ENCODE assay signal across 25 cellular contexts in genomic region chr19:16944626-16945363, GRCh38. TPM values are rescaled to one million over a fixed set of nuclear protein-coding genes. Genes with fewer than 3 reads are reported as not detected.
DNase-seq lines count a peak whose midpoint lies in the region; ATAC-seq, FAIRE-seq and TF ChIP-seq lines count a peak whose summit lies in the region.
"Had no signal": no experiment of that assay in that cellular context is flagged by ENCODE, and none has a peak within 500 bp of the region (broad histone marks: within the 10 kb centered on the region; RNA-seq: fewer than 3 reads in every experiment).

No MANE protein-coding gene starts in this region.

- no peak overlapping the region; the same call in 1 of the 2 replicates for H3K4me2 ChIP-seq in K562 (ENCODE audit: insufficient read depth, low read length)

- H3K9ac ChIP-seq in K562 (ENCODE audit: insufficient read depth in 1 of 2, low read depth in 2 of 2, low read length in 2 of 2): no peak overlapping the region
- H3K9ac ChIP-seq: parathyroid adenoma had no signal

- H4K20me1 ChIP-seq in K562 (replicated peaks; ENCODE audit: control insufficient read depth, insufficient read depth, low read length): no peaks in the 10 kb centered on the region

- TF ChIP-seq CTCF in K562 (IDR thresholded peaks at IDR 0.05 in 2 of 3, conservative IDR thresholded peaks at IDR 0.05 in 1 of 3; ENCODE audit: insufficient read depth in 2 of 3, low read depth in 1 of 3, low read length in 3 of 3) (no peak), right atrium auricular region (IDR thresholded peaks at IDR 0.05) (no peak)

- H3K4me1 ChIP-seq in K562 (replicated peaks in 1 of 2; ENCODE audit: control insufficient read depth in 2 of 2, insufficient read depth in 2 of 2, low read length in 2 of 2) (peaks cover 2 to 3% of the 10 kb centered on the region in 2 experiments; a peak in 4 of 5 replicates), right atrium auricular region (peaks cover 0 to 14% of the 10 kb centered on the region in 2 donors)
- H3K4me1 ChIP-seq: HAP-1, parathyroid adenoma, sigmoid colon, tibial artery had no signal

- H3K79me2 ChIP-seq in K562 (ENCODE audit: control insufficient read depth, insufficient read depth, low read length): no peaks in the 10 kb centered on the region
- H3K79me2 ChIP-seq: parathyroid adenoma had no signal

- in situ Hi-C loops in K562 (cut with MboI): no loop called here

- POLR2A ChIA-PET in K562 (lab: Yijun Ruan, JAX): interaction anchor here (0.7 kb wide), 1 partner anchor 12 kb away, joined by 3 read pairs; no protein-coding TSS in a partner anchor

- FAIRE-seq in K562 (lab: Jason Lieb, UNC): no peak
- FAIRE-seq: astrocyte had no signal

- DNase-seq in D341Med (ENCODE audit: low spot score): peak; percentile 11
- peak; percentile 18 to 47 (median 36) for DNase-seq in K562 (ENCODE audit: extremely low read depth in 1 of 4, low spot score in 3 of 4)
- peak; percentile 48 for DNase-seq in right atrium auricular region (ENCODE audit: low spot score)
- DNase-seq in posterior vena cava (ENCODE audit: low spot score): peak; percentile 64
- DNase-seq in dedifferentiated amniotic fluid mesenchymal stem cell (ENCODE audit: extremely low spot score): no peak
- no peak for DNase-seq in NOMO-1 treated with dmso at 0.1 percent for 144 hours (lab: John Stamatoyannopoulos, UW; ENCODE audit: unreplicated experiment)
- DNase-seq: activated CD4-positive, alpha-beta T cell treated with anti-CD3 and anti-CD28 coated beads, Interleukin-2, amount 50 U/mL, for 1 hour; activated naive CD8-positive, alpha-beta T cell treated with anti-CD3 and anti-CD28 coated beads, Interleukin-2, amount 10 ng/mL, durations not matched to agents 7 days and 5 days; CD8-positive, alpha-beta memory T cell; GF-D8; NCI-H1092 treated with DMSO at 0.1 percent for 48 hours; NCI-H1930; NCI-H226; sigmoid colon; stimulated activated CD4-positive, alpha-beta T cell treated with anti-CD3 and anti-CD28 coated beads, Interleukin-15, amount 100 ng/mL, for 24 hours; stimulated activated naive CD8-positive, alpha-beta T cell treated with anti-CD3 and anti-CD28 coated beads, Interleukin-15, Interleukin-2, amounts not matched to agents 100 U/mL and 50 U/mL, for 24 hours; tibial artery had no signal

- 11% methylated on average over 14 of the region's 14 CpGs for WGBS in K562 (ENCODE audit: insufficient coverage, low coverage, missing lambda C conversion rate)

- BruUV-seq in K562 (replicated peaks; lab: Mats Ljungman, UMichigan): no TSS peak

- TF ChIP-seq POLR2A in K562 (conservative IDR thresholded peaks at IDR 0.05): no peak

- peaks cover 2 to 22% of the 10 kb centered on the region in 2 experiments; a peak in 3 of 5 replicates for H3K27me3 ChIP-seq in K562 (ENCODE audit: control insufficient read depth in 2 of 2, insufficient read depth in 2 of 2, low read length in 2 of 2)
- no peaks in the 10 kb centered on the region for H3K27me3 ChIP-seq in right atrium auricular region
- H3K27me3 ChIP-seq: sigmoid colon had no signal

- CTCF ChIA-PET in K562 (lab: Yijun Ruan, JAX; ENCODE audit: low intra/inter-chr PET ratio): no interaction called here

- intact Hi-C loops in K562 (cut with micrococcal nuclease) (no loop called here), posterior vena cava (cut with DNase I) (no loop called here)

- no peak overlapping the region for H3K4me3 ChIP-seq in K562
- no peak overlapping the region for H3K4me3 ChIP-seq in right atrium auricular region
- H3K4me3 ChIP-seq: HAP-1, sigmoid colon, tibial artery had no signal

- 0 out of 3 replicates have a peak, but pooled peaks have one; percentile 35 for ATAC-seq in K562
- ATAC-seq in HG02610 (IDR thresholded peaks at IDR 0.05; ENCODE audit: unreplicated experiment): no peak
- ATAC-seq: natural killer cell treated with Interleukin-12 subunit alpha and Interleukin-12 subunit beta and Interleukin-15 and Interleukin-18, amount 100 ng/mL, for 72 hours; stimulated activated naive CD8-positive, alpha-beta T cell treated with anti-CD3 and anti-CD28 coated beads, Interleukin-15, Interleukin-2, amounts not matched to agents 100 U/mL and 50 U/mL, for 24 hours had no signal

- H3K9me3 ChIP-seq in K562 (replicated peaks; ENCODE audit: control insufficient read depth, insufficient read depth, low read depth, low read length) (no peaks in the 10 kb centered on the region), right atrium auricular region (no peaks in the 10 kb centered on the region)
- H3K9me3 ChIP-seq: HAP-1, sigmoid colon, tibial artery had no signal

- no peak for TF ChIP-seq RAD21 in K562 (CRISPR knock-in tag; conservative IDR thresholded peaks at IDR 0.05 in 1 of 2, IDR thresholded peaks at IDR 0.05 in 1 of 2)

- H3K27ac ChIP-seq in K562 (ENCODE audit: extremely low read depth, low read depth, low read length) (no peak overlapping the region; the same call in 2 of the 3 replicates), right atrium auricular region (no peak overlapping the region)
- H3K27ac ChIP-seq: epithelial cell of prostate, HL-60, parathyroid adenoma, sigmoid colon, tibial artery had no signal

- no peaks in the 10 kb centered on the region for H3K9me1 ChIP-seq in K562 (ENCODE audit: control insufficient read depth, insufficient read depth, low read length)

- TF ChIP-seq EP300 in K562 (IDR thresholded peaks at IDR 0.05; ENCODE audit: low read length): no peak

- H3K36me3 ChIP-seq in K562 (ENCODE audit: control insufficient read depth, insufficient read depth, low read length) (no peaks in the 10 kb centered on the region), right atrium auricular region (no peaks in the 10 kb centered on the region)
- H3K36me3 ChIP-seq: HAP-1, sigmoid colon, tibial artery had no signal

- peak overlapping the region; percentile 74 for H2AFZ ChIP-seq in K562 (ENCODE audit: low read depth, low read length)
- H2AFZ ChIP-seq: parathyroid adenoma had no signal

TF ChIP-seq in K562, 482 proteins besides CTCF, POLR2A, EP300 and RAD21 (continues in another document):
- no peak for TF ChIP-seq NR4A1 (CRISPR knock-in tag; IDR thresholded peaks at IDR 0.05)
- no peak for TF ChIP-seq NR4A1 (tag; IDR thresholded peaks at IDR 0.05)
- TF ChIP-seq EGR1 (conservative IDR thresholded peaks at IDR 0.05): no peak
- no peak for TF ChIP-seq SMAD4 (CRISPR knock-in tag; conservative IDR thresholded peaks at IDR 0.05)
- peak; percentile 85 for TF ChIP-seq NFE2L1 (tag; IDR thresholded peaks at IDR 0.05; ENCODE audit: borderline replicate concordance, low read depth)
- no peak for TF ChIP-seq ZZZ3 (IDR thresholded peaks at IDR 0.05)
- no peak for TF ChIP-seq ZSCAN29 (IDR thresholded peaks at IDR 0.05)
- TF ChIP-seq MAFG (tag; conservative IDR thresholded peaks at IDR 0.05): peak; percentile 94
- TF ChIP-seq MAFF (IDR thresholded peaks at IDR 0.05; ENCODE audit: low read length): peak; percentile 86
- peak; percentile 79; the same call in 1 of the 2 replicates for TF ChIP-seq MAFK (IDR thresholded peaks at IDR 0.05; ENCODE audit: low read length)
- no peak for TF ChIP-seq ZNF124 (CRISPR knock-in tag; IDR thresholded peaks at IDR 0.05)
- TF ChIP-seq MCM2 (IDR thresholded peaks at IDR 0.05; ENCODE audit: low read depth): no peak
- TF ChIP-seq GTF2A2 (tag; IDR thresholded peaks at IDR 0.05): no peak
- TF ChIP-seq FOSL1 (tag; conservative IDR thresholded peaks at IDR 0.05): no peak
- TF ChIP-seq RCOR1 (IDR thresholded peaks at IDR 0.05; ENCODE audit: borderline replicate concordance in 1 of 2, low read depth in 2 of 2, low read length in 2 of 2): no peak
- TF ChIP-seq HOMEZ (CRISPR knock-in tag; IDR thresholded peaks at IDR 0.05): no peak
- TF ChIP-seq ID3 (CRISPR knock-in tag; IDR thresholded peaks at IDR 0.05): no peak
- TF ChIP-seq ID3 (tag; IDR thresholded peaks at IDR 0.05): no peak
- TF ChIP-seq ZNF316 (IDR thresholded peaks at IDR 0.05): peak; percentile 88

RNA-seq across cellular contexts. Expression of gene F2RL3, which starts 56.0 kb away (rescaled TPM):
- total RNA-seq in K562 (2011; cell fraction: chromatin; rRNA removed; ENCODE audit: low replicate concordance): 16.8 and 60.7 TPM in 2 replicates
- total RNA-seq in K562 (2011; cell fraction: nucleolus; rRNA removed): 53.0 and 74.2 TPM in 2 replicates
- total RNA-seq in K562 (2011; cell fraction: nucleoplasm; rRNA removed): 25.8 and 31.3 TPM in 2 replicates
- total RNA-seq in K562 (2014; rRNA removed): 23.4 and 29.5 TPM in 2 replicates
- total RNA-seq in K562 (2014; rRNA removed; fragmentation: Illumina TruSeq; extraction: Trizol): 10.7 and 11.0 TPM in 2 replicates
- total RNA-seq in K562 (2015; rRNA removed; fragmentation: Illumina TruSeq; extraction: Trizol): 11.9 and 12.1 TPM in 2 replicates
- total RNA-seq in K562 (2021): 27.6 and 29.0 TPM in 2 replicates
- 7.2 and 9.9 TPM in 2 replicates for polyA plus RNA-seq in K562 (2011; rRNA removed)
- polyA plus RNA-seq in K562 (2011; cell fraction: cytosol; rRNA removed): 10.5 and 59.1 TPM in 2 replicates
- 4.8 and 12.6 TPM in 2 replicates for polyA plus RNA-seq in K562 (2011; cell fraction: nucleus; rRNA removed)
- polyA plus RNA-seq in K562 (2012): 15.6 and 20.7 TPM in 2 replicates
- 12.3 and 13.4 TPM in 2 replicates for polyA plus RNA-seq in K562 (2014; fragmentation: Illumina TruSeq; extraction: Trizol)
- 1 to 10 TPM; 1.4 to 5.0 TPM for polyA plus RNA-seq in K562 (2014; fragmentation: Nextera tagmentation; extraction: Ambion mirVana)
- polyA plus RNA-seq in K562 (2014; rRNA removed): 20.9 and 22.0 TPM in 2 replicates
- 3.2 and 7.2 TPM in 2 replicates for polyA minus RNA-seq in K562 (2011; rRNA and poly(A)+ RNA removed)
- polyA minus RNA-seq in K562 (2011; cell fraction: cytosol; rRNA and poly(A)+ RNA removed): 8.0 and 13.6 TPM in 2 replicates
- 12.3 and 14.5 TPM in 2 replicates for polyA minus RNA-seq in K562 (2011; cell fraction: nucleus; rRNA and poly(A)+ RNA removed)
- total RNA-seq in right atrium auricular region: 1 to 10 TPM; 5.9 to 6.4 TPM
- 1 to 10 TPM; 1.2 to 4.6 TPM for total RNA-seq in posterior vena cava
- total RNA-seq: activated T-helper 2 cell treated with anti-CD3 and anti-CD28 coated beads, Interferon-gamma antibody, Interleukin-2, Interleukin-4, amounts not matched to agents 10 μg/mL and 5 μg/mL and 100 μg/mL, durations not matched to agents 14 hours and 24 hours and 36 hours; astrocyte; CD8-positive, alpha-beta memory T cell had no signal
- polyA plus RNA-seq: CD8-positive, alpha-beta memory T cell had no signal

Comparison
In these comparisons a context has a peak if more than half of its experiments do, and no peak if none do; other contexts are left out.
1. DNase-seq: peak in D341Med (single experiment), K562 (4 of 4), right atrium auricular region (single experiment) and posterior vena cava (single experiment); none in dedifferentiated amniotic fluid mesenchymal stem cell (single experiment) and NOMO-1 treated with dmso at 0.1 percent for 144 hours (single experiment).